ENCODE assay signal across 10 cellular contexts in genomic region chr1:12150456-12151200, GRCh38. TPM values are rescaled to one million over a fixed set of nuclear protein-coding genes. Genes with fewer than 3 reads are reported as not detected.
A peak's percentile ranks its signal among the peaks of the same experiment; 100 is the strongest.
DNase-seq lines count a peak whose midpoint lies in the region; ATAC-seq and TF ChIP-seq lines count a peak whose summit lies in the region.
"Had no signal": no experiment of that assay in that cellular context is flagged by ENCODE, and none has a peak within 500 bp of the region (broad histone marks: within the 10 kb centered on the region; RNA-seq: fewer than 3 reads in every experiment).

No MANE protein-coding gene starts in this region.

- no peak overlapping the region for H3K27ac Mint-ChIP-seq in MCF 10A (ENCODE audit: low read depth, unreplicated experiment)
- H3K27ac Mint-ChIP-seq in activated CD4-positive, alpha-beta memory T cell treated with anti-CD3 and anti-CD28 coated beads for 36 hours = peak overlapping the region; percentile 96

- H3K4me1 ChIP-seq in breast epithelium = no peaks in the 10 kb centered on the region
- peaks cover 12 to 99% of the 10 kb centered on the region in 2 donors for H3K4me1 ChIP-seq in left lung
- no peaks in the 10 kb centered on the region for H3K4me1 ChIP-seq in urinary bladder (ENCODE audit: insufficient read depth)

- no peaks in the 10 kb centered on the region for H3K9me3 Mint-ChIP-seq in MCF 10A (ENCODE audit: unreplicated experiment)
- H3K9me3 Mint-ChIP-seq in activated CD4-positive, alpha-beta memory T cell treated with anti-CD3 and anti-CD28 coated beads for 36 hours = peaks cover 13% of the 10 kb centered on the region

- CTCF ChIA-PET in MCF 10A (lab: Yijun Ruan, JAX) = interaction anchor here (0.7 to 2.0 kb wide), 4 partner anchors 13 to 49 kb away, joined by 3 to 6 read pairs (median 4); no protein-coding TSS in a partner anchor
- CTCF ChIA-PET in activated CD4-positive, alpha-beta memory T cell treated with anti-CD3 and anti-CD28 coated beads for 36 hours (lab: Charles Lee) = interaction anchor here (0.6 to 3.0 kb wide), 5 partner anchors 26 to 93 kb away, joined by 3 to 23 read pairs (median 4); no protein-coding TSS in a partner anchor

- H3K4me1 Mint-ChIP-seq in MCF 10A (ENCODE audit: insufficient read depth, unreplicated experiment) = peaks cover 9% of the 10 kb centered on the region
- peaks cover 91% of the 10 kb centered on the region for H3K4me1 Mint-ChIP-seq in activated CD4-positive, alpha-beta memory T cell treated with anti-CD3 and anti-CD28 coated beads for 36 hours (ENCODE audit: low read depth)

- WGBS in urinary bladder = 83% methylated on average over 9 of the region's 9 CpGs

- H3K27me3 Mint-ChIP-seq in MCF 10A (ENCODE audit: insufficient read depth, unreplicated experiment) = peaks cover 10% of the 10 kb centered on the region
- no peaks in the 10 kb centered on the region for H3K27me3 Mint-ChIP-seq in activated CD4-positive, alpha-beta memory T cell treated with anti-CD3 and anti-CD28 coated beads for 36 hours

- H3K27me3 ChIP-seq in breast epithelium (no peaks in the 10 kb centered on the region), left lung (no peaks in the 10 kb centered on the region)

- H3K4me3 Mint-ChIP-seq in MCF 10A (ENCODE audit: unreplicated experiment) = no peak overlapping the region
- peak overlapping the region; percentile 49 for H3K4me3 Mint-ChIP-seq in activated CD4-positive, alpha-beta memory T cell treated with anti-CD3 and anti-CD28 coated beads for 36 hours

- H3K36me3 ChIP-seq in breast epithelium (no peaks in the 10 kb centered on the region), left lung (no peaks in the 10 kb centered on the region), urinary bladder (ENCODE audit: insufficient read depth) (no peaks in the 10 kb centered on the region)

- TF ChIP-seq CTCF in breast epithelium (IDR thresholded peaks at IDR 0.05) = no peak
- no peak for TF ChIP-seq CTCF in MCF 10A (IDR thresholded peaks at IDR 0.05; ENCODE audit: unreplicated experiment)
- TF ChIP-seq CTCF in left lung (IDR thresholded peaks at IDR 0.05) = no peak

- POLR2A ChIA-PET in MCF 10A (lab: Yijun Ruan, JAX) = no interaction called here
- POLR2A ChIA-PET in activated CD4-positive, alpha-beta memory T cell treated with anti-CD3 and anti-CD28 coated beads for 36 hours (lab: Charles Lee) = interaction anchor here (0.6 to 5.9 kb wide), 8 partner anchors 8 to 141 kb away, joined by 3 to 39 read pairs (median 5); partner anchors contain the start of gene TNFRSF1B

- DNase-seq in breast epithelium (ENCODE audit: low spot score in 2 of 2) = no peak
- DNase-seq in MCF 10A (ENCODE audit: unreplicated experiment) = no peak
- peak; percentile 42 for DNase-seq in activated CD4-positive, alpha-beta memory T cell treated with anti-CD3 and anti-CD28 coated beads for 36 hours
- peak in 1 of 2 donors; percentile 79 for DNase-seq in left lung
- no peak for DNase-seq in NCI-H526 treated with DMSO at 0.1 percent for 48 hours (lab: John Stamatoyannopoulos, UW)
- DNase-seq in NCI-H1417 treated with DMSO at 0.1 percent for 48 hours (lab: John Stamatoyannopoulos, UW) = no peak
- DNase-seq: cortex of kidney had no signal

- BruUV-seq in MCF 10A (replicated peaks; lab: Mats Ljungman, UMichigan) = no TSS peak

- ATAC-seq in left lung = peak; percentile 45
- ATAC-seq in HG02885 (IDR thresholded peaks at IDR 0.05; ENCODE audit: poor library complexity, unreplicated experiment) = no peak
- ATAC-seq: K562 had no signal

- intact Hi-C loops in breast epithelium (cut with DNase I; ENCODE audit: low total_unique reads) (no loop called here), MCF 10A (cut with micrococcal nuclease) (no loop called here), left lung (cut with DNase I) (no loop called here)
- intact Hi-C loops in activated CD4-positive, alpha-beta memory T cell treated with anti-CD3 and anti-CD28 coated beads for 36 hours (cut with micrococcal nuclease) = loop anchor here (5.0 kb wide), 1 partner anchor 63 kb away; no protein-coding TSS in a partner anchor

- H3K27ac ChIP-seq in breast epithelium = peak overlapping the region; percentile 6 to 76
- peak overlapping the region; percentile 37 to 98 for H3K27ac ChIP-seq in left lung
- peak overlapping the region; percentile 14 for H3K27ac ChIP-seq in urinary bladder (ENCODE audit: low read depth)

- H3K4me3 ChIP-seq in breast epithelium = no peak overlapping the region
- no peak overlapping the region for H3K4me3 ChIP-seq in left lung
- H3K4me3 ChIP-seq in urinary bladder (ENCODE audit: low read depth, low read length) = no peak overlapping the region
- H3K4me3 ChIP-seq: K562 had no signal

- H3K9me3 ChIP-seq in breast epithelium (no peaks in the 10 kb centered on the region), left lung (no peaks in the 10 kb centered on the region)

- H3K36me3 Mint-ChIP-seq in MCF 10A (ENCODE audit: insufficient read depth, unreplicated experiment) = no peaks in the 10 kb centered on the region
- H3K36me3 Mint-ChIP-seq in activated CD4-positive, alpha-beta memory T cell treated with anti-CD3 and anti-CD28 coated beads for 36 hours = peaks cover 9% of the 10 kb centered on the region

- no peak for TF ChIP-seq POLR2A in breast epithelium (IDR thresholded peaks at IDR 0.05)

RNA-seq across cellular contexts. Expression of gene TNFRSF1B, which starts 16.2 kb away (rescaled TPM):
- total RNA-seq in breast epithelium = 10 to 100 TPM; 25.0 to 48.8 (median 35.1) TPM
- total RNA-seq in MCF 10A (2022) = 0.22 TPM in 1 of 2 replicates, not detected in the other
- total RNA-seq in activated CD4-positive, alpha-beta memory T cell treated with anti-CD3 and anti-CD28 coated beads for 36 hours = 100 to 1,000 TPM; 201 to 211 TPM
- 100 to 1,000 TPM in 1 of 2 donors, 10 to 100 TPM in 1; 33.0 to 109 TPM for total RNA-seq in left lung
- total RNA-seq in urinary bladder = 11.7 TPM
- 30.8 TPM for polyA plus RNA-seq in urinary bladder

Comparison
In these comparisons a context has a peak if more than half of its experiments do, and no peak if none do; other contexts are left out.
1. RNA of gene TNFRSF1B, which starts 16.2 kb away (total RNA-seq): 201 to 211 TPM in activated CD4-positive, alpha-beta memory T cell treated with anti-CD3 and anti-CD28 coated beads for 36 hours, 33.0 to 109 TPM in left lung, 25.0 to 48.8 TPM in breast epithelium and 11.7 TPM in urinary bladder (single experiment); 0.22 TPM in MCF 10A; every median in the first group is over 10 times any median in the second.
2. H3K27ac ChIP-seq: peak in every context shown above with its lines; median percentile 68 in left lung; 41 in breast epithelium; 14 in urinary bladder.